21 cellular contexts compared by ENCODE assay signal in the genomic region with DNA sequence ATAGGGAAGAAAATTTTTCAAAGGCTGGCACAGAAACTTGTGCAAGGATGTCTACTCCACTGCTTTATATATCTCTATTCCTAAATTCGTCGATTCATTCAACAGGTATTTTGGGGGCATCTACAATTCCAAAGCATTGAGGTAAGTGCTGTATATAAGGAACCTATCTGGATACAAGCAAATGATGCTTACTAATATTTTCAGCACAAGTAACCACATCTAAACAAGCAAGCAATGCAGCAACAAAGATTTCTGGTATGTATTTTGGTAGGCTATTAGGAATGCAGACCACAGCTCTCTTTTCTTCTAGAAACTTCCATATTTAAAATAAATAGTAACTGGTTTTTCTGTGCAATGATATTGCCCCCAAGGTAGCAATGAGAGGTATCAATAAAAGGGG.
"Had no signal": no experiment of that assay in that cellular context is flagged by ENCODE, and none has a peak within 500 bp of the region (broad histone marks: within the 10 kb centered on the region; RNA-seq: fewer than 3 reads in every experiment).

No MANE protein-coding gene starts in this region.

- H3K36me3 ChIP-seq: lower lobe of right lung, ovary, sigmoid colon, spleen, upper lobe of left lung had no signal

- H3K4me1 ChIP-seq: lower lobe of right lung, psoas muscle, testis, upper lobe of left lung had no signal

- H3K4me3 ChIP-seq: coronary artery, lower lobe of right lung, ovary, psoas muscle, sigmoid colon, skin epidermis, spleen, testis, tibial nerve, upper lobe of left lung had no signal

- DNase-seq: dermis blood vessel endothelial cell; hypothalamus; immature natural killer cell; left ventricle myocardium superior; lower lobe of right lung; natural killer cell; occipital lobe; ovary; psoas muscle; right cardiac atrium; sigmoid colon; spleen; stimulated activated CD4-positive, alpha-beta T cell treated with anti-CD3 and anti-CD28 coated beads, Interleukin-4, amount 100 ng/mL, for 4 hours; stimulated activated naive CD8-positive, alpha-beta T cell treated with anti-CD3 and anti-CD28 coated beads, Interleukin-15, Interleukin-2, amounts not matched to agents 100 U/mL and 50 U/mL, for 24 hours; substantia nigra; testis; upper lobe of left lung had no signal

- H3K27ac ChIP-seq: coronary artery, lower lobe of right lung, ovary, psoas muscle, sigmoid colon, skin epidermis, spleen, testis, tibial nerve, upper lobe of left lung had no signal

- H3K9me3 ChIP-seq: lower lobe of right lung, ovary, psoas muscle, sigmoid colon, spleen, testis, tibial nerve, upper lobe of left lung had no signal

- H3K27me3 ChIP-seq: ovary, sigmoid colon, spleen, testis, tibial nerve, upper lobe of left lung had no signal

- ATAC-seq: left ventricle myocardium superior; lower lobe of right lung; natural killer cell; psoas muscle; right cardiac atrium; stimulated activated memory B cell treated with anti-CD40 and anti-IgM and Interleukin-4, amounts not matched to agents 10 μg/mL and 1 μg/mL and 100 μg/mL, for 72 hours; stimulated activated naive CD8-positive, alpha-beta T cell treated with anti-CD3 and anti-CD28 coated beads, Interleukin-15, Interleukin-2, amounts not matched to agents 100 U/mL and 50 U/mL, for 24 hours had no signal
